Comparison of ENCODE assay signal across 19 cellular contexts in the genomic region with DNA sequence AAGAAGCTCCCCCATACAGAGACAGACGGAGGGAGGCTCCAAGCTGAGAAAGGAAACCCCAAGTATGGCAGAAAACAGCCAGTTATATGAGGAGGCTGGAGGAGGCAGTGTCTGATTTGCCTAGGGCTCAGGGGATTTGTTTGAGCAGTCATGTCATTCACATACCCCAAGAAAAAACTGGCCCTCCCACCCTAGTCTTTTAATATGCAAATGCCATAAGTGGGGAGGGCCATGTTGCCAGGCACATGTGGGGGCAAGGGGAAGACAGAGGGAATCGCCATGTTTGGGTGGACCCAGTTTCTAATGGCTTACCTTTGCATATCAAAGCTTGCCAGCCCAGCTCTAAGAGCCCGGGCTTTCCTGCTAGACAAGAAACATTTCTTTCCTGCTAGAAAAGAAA.
"Had no signal": no experiment of that assay in that cellular context is flagged by ENCODE, and none has a peak within 500 bp of the region (broad histone marks: within the 10 kb centered on the region; RNA-seq: fewer than 3 reads in every experiment).

No MANE protein-coding gene starts in this region.

- H3K27ac ChIP-seq: heart left ventricle, uterus had no signal

- H3K36me3 ChIP-seq: heart left ventricle, uterus had no signal

- ATAC-seq: activated T-cell treated with anti-CD3 and anti-CD28 coated beads, Interleukin-2, amount 50 U/mL, for 72 hours; heart left ventricle; sciatic nerve; stimulated activated memory B cell treated with anti-CD40 and anti-IgM and Interleukin-4, amounts not matched to agents 10 μg/mL and 1 μg/mL and 100 μg/mL, for 72 hours; T-helper 17 cell had no signal

- H3K27me3 ChIP-seq: heart left ventricle, uterus had no signal

- DNase-seq: activated CD4-positive, alpha-beta memory T cell treated with anti-CD3 and anti-CD28 coated beads for 36 hours; activated CD4-positive, alpha-beta T cell treated with anti-CD3 and anti-CD28 coated beads for 4 hours; activated CD4-positive, CD25-positive, alpha-beta regulatory T cell; activated effector memory CD4-positive, alpha-beta T cell treated with Interleukin-2 at 50 U/mL for 16 hours; activated naive CD4-positive, alpha-beta T cell treated with anti-CD3 and anti-CD28 coated beads for 36 hours; activated naive CD8-positive, alpha-beta T cell treated with anti-CD3 and anti-CD28 coated beads, Interleukin-2, amount 10 ng/mL, durations not matched to agents 7 days and 5 days; activated T-cell treated with anti-CD3 and anti-CD28 coated beads, Interleukin-2, amount 50 U/mL, for 72 hours; cerebellar nuclear complex; cortex of kidney; heart left ventricle; naive B cell; posterior cingulate gyrus; small intestine; stimulated activated CD4-positive, alpha-beta T cell treated with anti-CD3 and anti-CD28 coated beads, Interleukin-15, amount 100 ng/mL, for 24 hours; T-helper 17 cell; trophoblast cell; uterus had no signal

- H3K4me1 ChIP-seq: heart left ventricle, uterus had no signal

- H3K9me3 ChIP-seq: heart left ventricle, uterus had no signal

- H3K4me3 ChIP-seq: heart left ventricle, uterus had no signal
